1 cellular context compared by ENCODE assay signal in genomic region chr4:110109455-110109854, GRCh38.
TF ChIP-seq lines count a peak whose summit lies in the region.

No MANE protein-coding gene starts in this region.

TF ChIP-seq in GM23338, 12 proteins besides CTCF, POLR2A, EP300 and RAD21 (continued from another document):
- no peak for TF ChIP-seq ZNF462 (CRISPR knock-in tag; IDR thresholded peaks at IDR 0.05)
- no peak for TF ChIP-seq EZH2phosphoT487 (IDR thresholded peaks at IDR 0.05; ENCODE audit: unreplicated experiment)
- no peak for TF ChIP-seq REST (IDR thresholded peaks at IDR 0.05; ENCODE audit: unreplicated experiment)
- no peak for TF ChIP-seq EZH2 (IDR thresholded peaks at IDR 0.05; ENCODE audit: low read depth, unreplicated experiment)
- TF ChIP-seq NANOG (IDR thresholded peaks at IDR 0.05; ENCODE audit: borderline replicate concordance), result no peak
- TF ChIP-seq ZNF331 (CRISPR knock-in tag; IDR thresholded peaks at IDR 0.05; ENCODE audit: low read depth), result no peak
- TF ChIP-seq STAT1 (IDR thresholded peaks at IDR 0.05; ENCODE audit: unreplicated experiment), result no peak
- no peak for TF ChIP-seq POLR2AphosphoS5 (IDR thresholded peaks at IDR 0.05; ENCODE audit: low read depth)
- TF ChIP-seq ZNF114 (CRISPR knock-in tag; IDR thresholded peaks at IDR 0.05), result no peak
